7 cellular contexts compared by ENCODE assay signal in the genomic region with DNA sequence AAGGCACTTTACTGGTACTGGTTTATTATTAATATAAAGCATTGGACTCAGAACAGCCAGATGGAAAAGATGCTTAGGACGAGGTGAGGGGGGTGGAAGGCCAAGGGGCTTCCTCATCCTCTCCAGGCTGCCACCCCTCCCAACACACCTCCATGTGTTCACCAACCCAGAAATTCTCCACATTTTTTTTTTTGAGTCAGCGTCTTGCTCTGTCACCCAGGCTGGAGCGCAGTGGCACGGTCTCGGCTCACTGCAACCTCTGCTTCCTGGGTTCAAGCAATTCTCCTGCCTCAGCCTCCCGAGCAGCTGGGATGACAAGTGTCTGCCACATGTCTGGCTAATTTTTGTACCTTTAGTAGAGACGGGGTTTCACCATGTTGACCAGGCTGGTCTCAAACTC. TPM values are rescaled to one million over a fixed set of nuclear protein-coding genes. Genes with fewer than 3 reads are reported as not detected.
DNase-seq lines count a peak whose midpoint lies in the region; ATAC-seq, FAIRE-seq and TF ChIP-seq lines count a peak whose summit lies in the region.
"Not testable (repeated sequence)": the region's sequence is repeated elsewhere in the genome, so short reads cannot be mapped to it uniquely, and the experiment has no call there.

No MANE protein-coding gene starts in this region.

- H3K9me3 Mint-ChIP-seq in CD8-positive, alpha-beta memory T cell; activated T-cell treated with anti-CD3 and anti-CD28 coated beads, Interleukin-2, amount 50 U/mL, for 4 hours: not testable (repeated sequence)

- CTCF ChIA-PET in CD8-positive, alpha-beta memory T cell (lab: Charles Lee): interaction anchor here (1.5 to 1.6 kb wide), 2 partner anchors 9 to 60 kb away, joined by 6 to 7 read pairs; a partner anchor contains a TSS
- CTCF ChIA-PET in GM12878 (lab: Yijun Ruan, JAX): interaction anchor here (0.8 to 2.0 kb wide), 5 partner anchors 9 to 259 kb away, joined by 5 to 11 read pairs (median 7); a partner anchor contains a TSS

- ATAC-seq in activated T-cell treated with anti-CD3 and anti-CD28 coated beads, Interleukin-2, amount 50 U/mL, for 4 hours: peak in 1 of 2 donors; percentile 5
- ATAC-seq in GM12878: peak; percentile 1
- not testable (repeated sequence) for ATAC-seq in psoas muscle; stimulated activated naive CD8-positive, alpha-beta T cell treated with anti-CD3 and anti-CD28 coated beads, Interleukin-15, Interleukin-2, amounts not matched to agents 100 U/mL and 50 U/mL, for 24 hours

- H2AFZ ChIP-seq in GM12878 (ENCODE audit: control insufficient read depth, low read depth, low read length): not testable (repeated sequence)

- TF ChIP-seq EP300 in GM12878 (IDR thresholded peaks at IDR 0.05; ENCODE audit: borderline replicate concordance in 1 of 2, control insufficient read depth in 1 of 2, low read depth in 2 of 2, low read length in 2 of 2): not testable (repeated sequence)

- peak overlapping the region in 6 of 7 donors; percentile 83 to 96 (median 90) for H3K4me3 Mint-ChIP-seq in CD8-positive, alpha-beta memory T cell
- peak overlapping the region; percentile 38 for H3K4me3 Mint-ChIP-seq in activated T-cell treated with anti-CD3 and anti-CD28 coated beads, Interleukin-2, amount 50 U/mL, for 4 hours

- not testable (repeated sequence) for H4K20me1 ChIP-seq in GM12878 (ENCODE audit: control insufficient read depth, insufficient read depth)

- peaks cover 41 to 47% (median 46%) of the 10 kb centered on the region in 3 donors for H3K4me1 Mint-ChIP-seq in CD8-positive, alpha-beta memory T cell
- H3K4me1 Mint-ChIP-seq in activated T-cell treated with anti-CD3 and anti-CD28 coated beads, Interleukin-2, amount 50 U/mL, for 4 hours (ENCODE audit: low read depth): peaks cover 63% of the 10 kb centered on the region

- intact Hi-C loops in GM12878 (cut with micrococcal nuclease; ENCODE audit: unreplicated experiment): loop anchor here (5.0 kb wide), 1 partner anchor 130 kb away; no protein-coding TSS in a partner anchor
- intact Hi-C loops in left ventricle myocardium inferior (cut with micrococcal nuclease); psoas muscle (cut with DNase I): not testable (repeated sequence)

- H3K27ac Mint-ChIP-seq in CD8-positive, alpha-beta memory T cell: peak overlapping the region in 4 of 8 donors; percentile 21 to 92 (median 90)

- peaks cover 12% of the 10 kb centered on the region; the same call in 1 of the 2 replicates for H3K79me2 ChIP-seq in GM12878 (ENCODE audit: control insufficient read depth, insufficient read depth, low read length)

- not testable (repeated sequence) for H3K36me3 ChIP-seq in CD8-positive, alpha-beta memory T cell (ENCODE audit: insufficient read depth, low read length); GM12878 (ENCODE audit: control insufficient read depth in 2 of 2, insufficient read depth in 2 of 2, low read length in 1 of 2); left ventricle myocardium inferior; psoas muscle (ENCODE audit: insufficient read depth in 1 of 2, low read depth in 1 of 2)
- H3K36me3 ChIP-seq in SJSA1: peaks cover 14% of the 10 kb centered on the region

- H3K27me3 Mint-ChIP-seq in CD8-positive, alpha-beta memory T cell: peaks cover 2 to 14% of the 10 kb centered on the region in 2 donors
- not testable (repeated sequence) for H3K27me3 Mint-ChIP-seq in activated T-cell treated with anti-CD3 and anti-CD28 coated beads, Interleukin-2, amount 50 U/mL, for 4 hours (ENCODE audit: low read depth)

- POLR2A ChIA-PET in CD8-positive, alpha-beta memory T cell (lab: Charles Lee): not testable (repeated sequence)
- POLR2A ChIA-PET in GM12878 (lab: Charles Lee): interaction anchor here (0.8 kb wide), 1 partner anchor 19 kb away, joined by 3 read pairs; no protein-coding TSS in a partner anchor

- not testable (repeated sequence) for BruUV-seq in GM12878 (replicated peaks; lab: Mats Ljungman, UMichigan)

- RAD21 ChIA-PET in GM12878 (lab: Charles Lee; ENCODE audit: unreplicated experiment): interaction anchor here (0.6 to 2.1 kb wide), 5 partner anchors 8 to 260 kb away, joined by 3 to 7 read pairs (median 4); a partner anchor contains a TSS

- in situ Hi-C loops in GM12878 (cut with MboI): not testable (repeated sequence)

- H3K27me3 ChIP-seq in CD8-positive, alpha-beta memory T cell (ENCODE audit: insufficient read depth, low read length, poor library complexity, severe bottlenecking); SJSA1 (replicated peaks); GM12878 (replicated peaks in 1 of 2; ENCODE audit: control insufficient read depth in 2 of 2, insufficient read depth in 2 of 2, low read length in 1 of 2); left ventricle myocardium inferior (ENCODE audit: low read depth); psoas muscle (ENCODE audit: insufficient read depth in 3 of 3, low read length in 2 of 3): not testable (repeated sequence)

- not testable (repeated sequence) for TF ChIP-seq RAD21 in GM12878 (IDR thresholded peaks at IDR 0.05; ENCODE audit: insufficient read depth, low read depth, low read length)

- H3K9ac ChIP-seq in GM12878 (ENCODE audit: control insufficient read depth, insufficient read depth, low read length): peak overlapping the region; percentile 63; the same call in 1 of the 2 replicates

- not testable (repeated sequence) for H3K4me3 ChIP-seq in CD8-positive, alpha-beta memory T cell (ENCODE audit: low read length); SJSA1
- H3K4me3 ChIP-seq in GM12878: peak overlapping the region; percentile 58; the same call in 1 of the 2 replicates
- H3K4me3 ChIP-seq in left ventricle myocardium inferior: peak overlapping the region; percentile 56
- peak overlapping the region; percentile 59 for H3K4me3 ChIP-seq in psoas muscle

- DNase-seq in CD8-positive, alpha-beta memory T cell: peak in 1 of 5 donors; percentile 10
- not testable (repeated sequence) for DNase-seq in SJSA1 (ENCODE audit: low read depth in 1 of 2, low spot score in 2 of 2); activated T-cell treated with anti-CD3 and anti-CD28 coated beads, Interleukin-2, amount 50 U/mL, for 4 hours; GM12878 (ENCODE audit: low read depth, low spot score); left ventricle myocardium inferior; psoas muscle
- peak; percentile 17 for DNase-seq in stimulated activated naive CD8-positive, alpha-beta T cell treated with anti-CD3 and anti-CD28 coated beads, Interleukin-15, Interleukin-2, amounts not matched to agents 100 U/mL and 50 U/mL, for 24 hours

- H3K27ac ChIP-seq in CD8-positive, alpha-beta memory T cell (ENCODE audit: low read depth, low read length); left ventricle myocardium inferior (replicated peaks): not testable (repeated sequence)
- H3K27ac ChIP-seq in SJSA1 (peak overlapping the region; percentile 59), GM12878 (ENCODE audit: control insufficient read depth, insufficient read depth) (peak overlapping the region; percentile 82), psoas muscle (peak overlapping the region; percentile 94)

- FAIRE-seq in GM12878 (lab: Jason Lieb, UNC): not testable (repeated sequence)

- H3K9me3 ChIP-seq in CD8-positive, alpha-beta memory T cell (ENCODE audit: low read length); SJSA1 (replicated peaks); GM12878 (replicated peaks; ENCODE audit: control insufficient read depth, insufficient read depth, low read length); left ventricle myocardium inferior (replicated peaks); psoas muscle: not testable (repeated sequence)

- peak overlapping the region; percentile 80; the same call in 1 of the 2 replicates for H3K4me2 ChIP-seq in GM12878 (ENCODE audit: control insufficient read depth, insufficient read depth)

- not testable (repeated sequence) for TF ChIP-seq POLR2A in GM12878 (IDR thresholded peaks at IDR 0.05; ENCODE audit: low read depth, low read length)

- TF ChIP-seq CTCF in GM12878 (IDR thresholded peaks at IDR 0.05 in 2 of 3, conservative IDR thresholded peaks at IDR 0.05 in 1 of 3; ENCODE audit: control insufficient read depth in 2 of 3, extremely low read depth in 1 of 3, insufficient read depth in 1 of 3, low read depth in 3 of 3, low read length in 3 of 3); left ventricle myocardium inferior (IDR thresholded peaks at IDR 0.05; ENCODE audit: borderline replicate concordance); psoas muscle (IDR thresholded peaks at IDR 0.05): not testable (repeated sequence)

- 9% methylated on average over 7 of the region's 7 CpGs for WGBS in GM12878 (ENCODE audit: insufficient coverage, insufficient replicate concordance, low lambda C conversion rate, missing lambda C conversion rate)
- 85 to 96% (median 87%) methylated on average over 7 of the region's 7 CpGs for WGBS in psoas muscle, 3 donors

- peaks cover 36% of the 10 kb centered on the region for H3K4me1 ChIP-seq in CD8-positive, alpha-beta memory T cell (ENCODE audit: insufficient read depth, low read length)
- H3K4me1 ChIP-seq in SJSA1 (replicated peaks) (peaks cover 43% of the 10 kb centered on the region), GM12878 (ENCODE audit: control insufficient read depth, insufficient read depth, low read length) (peaks cover 39% of the 10 kb centered on the region), left ventricle myocardium inferior (peaks cover 26% of the 10 kb centered on the region), psoas muscle (peaks cover 36% of the 10 kb centered on the region)

- not testable (repeated sequence) for H3K36me3 Mint-ChIP-seq in CD8-positive, alpha-beta memory T cell; activated T-cell treated with anti-CD3 and anti-CD28 coated beads, Interleukin-2, amount 50 U/mL, for 4 hours (ENCODE audit: insufficient read depth)

- SMC1A ChIA-PET in GM12878 (lab: Charles Lee; ENCODE audit: uncharacterized antibody, unreplicated experiment): interaction anchor here (0.9 to 2.1 kb wide), 7 partner anchors 9 to 259 kb away, joined by 3 to 9 read pairs (median 3); no protein-coding TSS in a partner anchor

RNA-seq across cellular contexts. Expression of a gene that starts 53.4 kb away (rescaled TPM):
- 100 to 1,000 TPM; 269 to 282 TPM for total RNA-seq in CD8-positive, alpha-beta memory T cell
- polyA plus RNA-seq in CD8-positive, alpha-beta memory T cell: 91.8 TPM
- total RNA-seq in SJSA1 (2014; rRNA removed; shearing (Covaris generic)): 39.7 and 54.1 TPM in 2 replicates
- 100 to 1,000 TPM; 231 to 261 (median 237) TPM for total RNA-seq in activated T-cell treated with anti-CD3 and anti-CD28 coated beads, Interleukin-2, amount 50 U/mL, for 4 hours
- total RNA-seq in GM12878 (2013; cell fraction: nucleolus; rRNA removed): 136 and 141 TPM in 2 replicates
- total RNA-seq in GM12878 (2014; rRNA removed): 38.3 and 49.0 TPM in 2 replicates
- 85.7 and 94.1 TPM in 2 replicates for total RNA-seq in GM12878 (2014; rRNA removed; fragmentation: Illumina TruSeq; extraction: Trizol)
- total RNA-seq in GM12878 (2021): 101 and 106 TPM in 2 replicates
- polyA plus RNA-seq in GM12878 (2011; ENCODE audit: low read depth): 52.6 TPM
- 64.5 and 65.3 TPM in 2 replicates for polyA plus RNA-seq in GM12878 (2011; rRNA removed)
- 33.5 and 38.9 TPM in 2 replicates for polyA plus RNA-seq in GM12878 (2011; cell fraction: cytosol; rRNA removed)
- polyA plus RNA-seq in GM12878 (2011; cell fraction: nucleus; rRNA removed): 130 and 190 TPM in 2 replicates
- polyA plus RNA-seq in GM12878 (2012): 73.3 and 80.2 TPM in 2 replicates
- 156 and 160 TPM in 2 replicates for polyA plus RNA-seq in GM12878 (2014; fragmentation: Illumina TruSeq; extraction: Trizol)
- polyA plus RNA-seq in GM12878 (2014; fragmentation: Nextera tagmentation; extraction: Ambion mirVana): 10 to 100 TPM; 28.4 to 45.0 TPM
- 79.9 and 82.1 TPM in 2 replicates for polyA plus RNA-seq in GM12878 (2014; rRNA removed)
- polyA plus RNA-seq in GM12878 (2016; fragmentation: Nextera tagmentation; extraction: Ambion mirVana): 100 to 1,000 TPM; 177 to 181 TPM
- 22.5 and 26.1 TPM in 2 replicates for polyA minus RNA-seq in GM12878 (2011; rRNA and poly(A)+ RNA removed)
- 11.8 and 17.6 TPM in 2 replicates for polyA minus RNA-seq in GM12878 (2011; cell fraction: cytosol; rRNA and poly(A)+ RNA removed)
- polyA minus RNA-seq in GM12878 (2011; cell fraction: nucleus; rRNA and poly(A)+ RNA removed): 19.2 and 28.1 TPM in 2 replicates
- total RNA-seq in left ventricle myocardium inferior: 56.1 TPM
- 100 to 1,000 TPM in 1 of 4 donors, 10 to 100 TPM in 3; 74.4 to 104 (median 86.5) TPM for total RNA-seq in psoas muscle
- 100 to 1,000 TPM in 2 of 3 donors, 10 to 100 TPM in 1; 76.0 to 157 (median 110) TPM for polyA plus RNA-seq in psoas muscle
